ENCODE assay signal across 32 cellular contexts in the genomic region with DNA sequence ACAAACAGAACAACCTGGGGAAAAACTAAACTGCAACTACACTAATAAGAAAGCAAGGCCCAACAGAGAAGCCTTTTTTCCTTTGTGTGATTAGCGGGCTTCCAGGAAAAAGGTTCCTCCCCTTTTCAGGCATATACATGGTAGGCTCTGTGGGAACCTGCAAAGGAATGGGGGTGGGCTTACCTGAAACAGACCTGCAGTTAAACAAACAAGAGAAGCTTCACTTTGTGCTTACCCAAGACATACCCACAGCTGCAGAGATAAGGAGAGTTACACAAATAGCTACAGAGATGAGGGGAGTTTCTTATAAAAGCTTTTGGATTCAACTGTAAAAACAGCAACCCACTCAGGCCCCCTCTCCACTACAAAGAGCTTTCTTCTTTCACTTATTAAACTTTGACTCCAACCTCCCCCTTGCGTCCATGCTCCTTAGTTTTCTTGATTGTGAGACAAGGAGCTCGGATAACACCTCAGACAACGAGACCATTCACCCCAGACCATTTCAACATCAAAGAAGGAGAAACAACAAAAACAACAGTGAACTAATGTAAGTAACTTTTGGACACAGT. TPM values are rescaled to one million over a fixed set of nuclear protein-coding genes. Genes with fewer than 3 reads are reported as not detected.
DNase-seq lines count a peak whose midpoint lies in the region; ATAC-seq, FAIRE-seq and TF ChIP-seq lines count a peak whose summit lies in the region.
"Had no signal": no experiment of that assay in that cellular context is flagged by ENCODE, and none has a peak within 500 bp of the region (broad histone marks: within the 10 kb centered on the region; RNA-seq: fewer than 3 reads in every experiment).

No MANE protein-coding gene starts in this region.

- H3K36me3 Mint-ChIP-seq in activated naive CD8-positive, alpha-beta T cell = peaks cover 5% of the 10 kb centered on the region
- peaks cover 39% of the 10 kb centered on the region for H3K36me3 Mint-ChIP-seq in activated naive CD8-positive, alpha-beta T cell treated with anti-CD3 and anti-CD28 coated beads, Interleukin-2, amount 50 U/mL, for 24 hours (ENCODE audit: low read depth)
- H3K36me3 Mint-ChIP-seq in stimulated activated memory B cell treated with anti-CD40 and anti-IgM and Interleukin-4, amounts not matched to agents 10 μg/mL and 1 μg/mL and 100 μg/mL, for 72 hours = peaks cover 16% of the 10 kb centered on the region

- H3K27me3 ChIP-seq in aorta (ENCODE audit: control insufficient read depth in 1 of 2, insufficient read depth in 2 of 2, low read length in 1 of 2) = no peaks in the 10 kb centered on the region
- H3K27me3 ChIP-seq: ovary, right atrium auricular region, SJCRH30, tibial artery had no signal

- H3K27me3 Mint-ChIP-seq in activated naive CD8-positive, alpha-beta T cell = no peaks in the 10 kb centered on the region
- H3K27me3 Mint-ChIP-seq in activated naive CD8-positive, alpha-beta T cell treated with anti-CD3 and anti-CD28 coated beads, Interleukin-2, amount 50 U/mL, for 24 hours = no peaks in the 10 kb centered on the region
- no peaks in the 10 kb centered on the region for H3K27me3 Mint-ChIP-seq in stimulated activated memory B cell treated with anti-CD40 and anti-IgM and Interleukin-4, amounts not matched to agents 10 μg/mL and 1 μg/mL and 100 μg/mL, for 72 hours
- H3K27me3 Mint-ChIP-seq: activated CD4-positive, alpha-beta memory T cell treated with anti-CD3 and anti-CD28 coated beads, Interleukin-2, amount 10 ng/mL, durations not matched to agents 7 days and 5 days; dendritic cell treated with granulocyte-macrophage colony-stimulating factor and Interleukin-4, amounts not matched to agents 40 ng/mL and 50 ng/mL, for 4 days; stimulated activated naive B cell treated with anti-CD40 and anti-IgM and Interleukin-4, amounts not matched to agents 10 μg/mL and 1 μg/mL and 100 μg/mL, for 72 hours; T-cell had no signal

- peaks cover 27% of the 10 kb centered on the region for H3K4me1 Mint-ChIP-seq in activated naive CD8-positive, alpha-beta T cell (ENCODE audit: low read depth)
- peaks cover 23% of the 10 kb centered on the region for H3K4me1 Mint-ChIP-seq in activated naive CD8-positive, alpha-beta T cell treated with anti-CD3 and anti-CD28 coated beads, Interleukin-2, amount 50 U/mL, for 24 hours
- peaks cover 13% of the 10 kb centered on the region for H3K4me1 Mint-ChIP-seq in stimulated activated memory B cell treated with anti-CD40 and anti-IgM and Interleukin-4, amounts not matched to agents 10 μg/mL and 1 μg/mL and 100 μg/mL, for 72 hours

- in situ Hi-C loops in SK-MEL-5 (cut with HindIII; ENCODE audit: low pct_unique_long_range_greater_than_20kb, low sequenced_read_pairs) = no loop called here

- no peak for DNase-seq in activated naive CD8-positive, alpha-beta T cell treated with anti-CD3 and anti-CD28 coated beads, Interleukin-2, amount 50 U/mL, for 24 hours
- peak; percentile 62 for DNase-seq in SK-MEL-5 (ENCODE audit: low read depth, low spot score)
- peak; percentile 87 for DNase-seq in islet precursor cell
- no peak for DNase-seq in GM12892 (ENCODE audit: insufficient read length)
- DNase-seq in aorta = no peak
- DNase-seq: activated CD4-positive, alpha-beta memory T cell treated with anti-CD3 and anti-CD28 coated beads, Interleukin-2, amount 10 ng/mL, durations not matched to agents 7 days and 5 days; activated CD4-positive, CD25-positive, alpha-beta regulatory T cell treated with anti-CD3 and anti-CD28 coated beads, Interleukin-2, amount 50 U/mL, for 72 hours; activated naive CD4-positive, alpha-beta T cell treated with Interleukin-2 at 50 U/mL for 16 hours; activated T-cell treated with anti-CD3 and anti-CD28 coated beads for 4 hours; AML-193; COR-L47; DND-41; H7; IMR-90; kidney glomerular epithelial cell; mammary epithelial cell; NCI-H1092 treated with DMSO at 0.1 percent for 48 hours; NCI-H1930; NCI-H2227 treated with DMSO at 0.1 percent for 48 hours; ovary; SJCRH30; stimulated activated CD4-positive, alpha-beta T cell treated with anti-CD3 and anti-CD28 coated beads, Interleukin-4, amount 100 ng/mL, for 1 hour; stimulated activated naive B cell treated with anti-CD40 and anti-IgM and Interleukin-4, amounts not matched to agents 10 μg/mL and 1 μg/mL and 100 μg/mL, for 72 hours; T-cell; tibial artery had no signal

- H3K9me3 Mint-ChIP-seq in activated naive CD8-positive, alpha-beta T cell (ENCODE audit: low read depth) = no peaks in the 10 kb centered on the region
- H3K9me3 Mint-ChIP-seq in activated naive CD8-positive, alpha-beta T cell treated with anti-CD3 and anti-CD28 coated beads, Interleukin-2, amount 50 U/mL, for 24 hours = no peaks in the 10 kb centered on the region
- H3K9me3 Mint-ChIP-seq in stimulated activated memory B cell treated with anti-CD40 and anti-IgM and Interleukin-4, amounts not matched to agents 10 μg/mL and 1 μg/mL and 100 μg/mL, for 72 hours = no peaks in the 10 kb centered on the region
- H3K9me3 Mint-ChIP-seq: activated CD4-positive, alpha-beta memory T cell treated with anti-CD3 and anti-CD28 coated beads, Interleukin-2, amount 10 ng/mL, durations not matched to agents 7 days and 5 days; dendritic cell treated with granulocyte-macrophage colony-stimulating factor and Interleukin-4, amounts not matched to agents 40 ng/mL and 50 ng/mL, for 4 days; stimulated activated naive B cell treated with anti-CD40 and anti-IgM and Interleukin-4, amounts not matched to agents 10 μg/mL and 1 μg/mL and 100 μg/mL, for 72 hours; T-cell had no signal

- no peak overlapping the region for H3K4me3 Mint-ChIP-seq in activated naive CD8-positive, alpha-beta T cell
- no peak overlapping the region for H3K4me3 Mint-ChIP-seq in activated naive CD8-positive, alpha-beta T cell treated with anti-CD3 and anti-CD28 coated beads, Interleukin-2, amount 50 U/mL, for 24 hours
- H3K4me3 Mint-ChIP-seq in stimulated activated memory B cell treated with anti-CD40 and anti-IgM and Interleukin-4, amounts not matched to agents 10 μg/mL and 1 μg/mL and 100 μg/mL, for 72 hours = no peak overlapping the region
- H3K4me3 Mint-ChIP-seq: activated CD4-positive, alpha-beta memory T cell treated with anti-CD3 and anti-CD28 coated beads, Interleukin-2, amount 10 ng/mL, durations not matched to agents 7 days and 5 days; dendritic cell treated with granulocyte-macrophage colony-stimulating factor and Interleukin-4, amounts not matched to agents 40 ng/mL and 50 ng/mL, for 4 days; stimulated activated naive B cell treated with anti-CD40 and anti-IgM and Interleukin-4, amounts not matched to agents 10 μg/mL and 1 μg/mL and 100 μg/mL, for 72 hours; T-cell had no signal

- no peak for FAIRE-seq in GM12892 (lab: Jason Lieb, UNC)
- FAIRE-seq: GM12891 had no signal

- H3K9me3 ChIP-seq in aorta (ENCODE audit: control insufficient read depth, low read length) = no peaks in the 10 kb centered on the region
- H3K9me3 ChIP-seq: ovary, right atrium auricular region, SJCRH30, tibial artery had no signal

- H3K27ac ChIP-seq in aorta (ENCODE audit: low read depth in 1 of 2, low read length in 2 of 2) = no peak overlapping the region
- H3K27ac ChIP-seq: HL-60, ovary, right atrium auricular region, SJCRH30, tibial artery had no signal

- H3K4me1 ChIP-seq in aorta (ENCODE audit: control insufficient read depth in 1 of 2, insufficient read depth in 2 of 2, low read length in 2 of 2) = no peaks in the 10 kb centered on the region
- H3K4me1 ChIP-seq: SJCRH30 had no signal

- ATAC-seq in activated naive CD8-positive, alpha-beta T cell treated with anti-CD3 and anti-CD28 coated beads, Interleukin-2, amount 50 U/mL, for 24 hours = no peak
- no peak for ATAC-seq in stimulated activated memory B cell treated with anti-CD40 and anti-IgM and Interleukin-4, amounts not matched to agents 10 μg/mL and 1 μg/mL and 100 μg/mL, for 72 hours
- ATAC-seq in aorta (ENCODE audit: low FRiP score) (no peak), GM18870 (IDR thresholded peaks at IDR 0.05; ENCODE audit: unreplicated experiment) (no peak)
- ATAC-seq: stimulated activated naive B cell treated with anti-CD40 and anti-IgM and Interleukin-4, amounts not matched to agents 10 μg/mL and 1 μg/mL and 100 μg/mL, for 72 hours; T-cell had no signal

- peak overlapping the region; percentile 58 for H3K27ac Mint-ChIP-seq in activated naive CD8-positive, alpha-beta T cell
- no peak overlapping the region for H3K27ac Mint-ChIP-seq in activated naive CD8-positive, alpha-beta T cell treated with anti-CD3 and anti-CD28 coated beads, Interleukin-2, amount 50 U/mL, for 24 hours
- peak overlapping the region; percentile 40 for H3K27ac Mint-ChIP-seq in stimulated activated memory B cell treated with anti-CD40 and anti-IgM and Interleukin-4, amounts not matched to agents 10 μg/mL and 1 μg/mL and 100 μg/mL, for 72 hours
- H3K27ac Mint-ChIP-seq: activated CD4-positive, alpha-beta memory T cell treated with anti-CD3 and anti-CD28 coated beads, Interleukin-2, amount 10 ng/mL, durations not matched to agents 7 days and 5 days; dendritic cell treated with granulocyte-macrophage colony-stimulating factor and Interleukin-4, amounts not matched to agents 40 ng/mL and 50 ng/mL, for 4 days; stimulated activated naive B cell treated with anti-CD40 and anti-IgM and Interleukin-4, amounts not matched to agents 10 μg/mL and 1 μg/mL and 100 μg/mL, for 72 hours; T-cell had no signal

- no peaks in the 10 kb centered on the region for H3K36me3 ChIP-seq in aorta (ENCODE audit: control insufficient read depth in 1 of 2, insufficient read depth in 2 of 2, low read length in 1 of 2)
- H3K36me3 ChIP-seq: ovary, right atrium auricular region had no signal

- 84 to 85% methylated on average over 4 of the region's 4 CpGs for WGBS in aorta, 2 donors

- H3K4me3 ChIP-seq in aorta (ENCODE audit: low read length in 2 of 2) = no peak overlapping the region
- H3K4me3 ChIP-seq: ovary, right atrium auricular region, SJCRH30, tibial artery had no signal

- no peak for TF ChIP-seq POLR2A in GM12892 (IDR thresholded peaks at IDR 0.05; ENCODE audit: low read depth, low read length)

- intact Hi-C loops in aorta (cut with DNase I) = no loop called here

RNA-seq across cellular contexts. Expression of a gene that starts 30.9 kb away (rescaled TPM):
- total RNA-seq in SK-MEL-5 (2014; rRNA removed; shearing (Covaris generic)) = 21.6 and 22.3 TPM in 2 replicates
- 18.4 and 24.5 TPM in 2 replicates for polyA plus RNA-seq in SK-MEL-5 (2015; cell fraction: cytosol; rRNA removed)
- polyA plus RNA-seq in SK-MEL-5 (2015; cell fraction: nucleus; rRNA removed) = 148 and 160 TPM in 2 replicates
- polyA plus RNA-seq in GM12892 (2012; ENCODE audit: missing spikeins) = 13.7 TPM
- 10 to 100 TPM; 63.9 to 65.2 TPM for total RNA-seq in aorta
- 10 to 100 TPM; 60.3 to 60.7 TPM for polyA plus RNA-seq in aorta

RNA-seq across cellular contexts. Expression of a gene that starts 45.8 kb away (rescaled TPM):
- 52.8 and 57.3 TPM in 2 replicates for total RNA-seq in SK-MEL-5 (2014; rRNA removed; shearing (Covaris generic))
- 43.8 and 60.5 TPM in 2 replicates for polyA plus RNA-seq in SK-MEL-5 (2015; cell fraction: cytosol; rRNA removed)
- 34.2 and 34.9 TPM in 2 replicates for polyA plus RNA-seq in SK-MEL-5 (2015; cell fraction: nucleus; rRNA removed)
- polyA plus RNA-seq in GM12892 (2012; ENCODE audit: missing spikeins) = 57.2 TPM
- 10 to 100 TPM; 28.2 to 44.0 TPM for total RNA-seq in aorta
- 10 to 100 TPM; 32.8 to 49.0 TPM for polyA plus RNA-seq in aorta

Comparison
In these comparisons a context has a peak if more than half of its experiments do, and no peak if none do; other contexts are left out.
1. DNase-seq: peak in SK-MEL-5 (single experiment) and islet precursor cell (single experiment); none in activated naive CD8-positive, alpha-beta T cell treated with anti-CD3 and anti-CD28 coated beads, Interleukin-2, amount 50 U/mL, for 24 hours (single experiment), GM12892 (single experiment) and aorta (0 of 2).